Comparison of ENCODE assay signal across 8 cellular contexts in genomic region chr2:11750422-11750821, GRCh38. TPM values are rescaled to one million over a fixed set of nuclear protein-coding genes. Genes with fewer than 3 reads are reported as not detected.
A peak's percentile ranks its signal among the peaks of the same experiment; 100 is the strongest.
DNase-seq lines count a peak whose midpoint lies in the region; ATAC-seq and TF ChIP-seq lines count a peak whose summit lies in the region.

No MANE protein-coding gene starts in this region.

- no peak overlapping the region for H3K4me3 Mint-ChIP-seq in mesothelial cell of epicardium

- peak overlapping the region; percentile 62 for H3K27ac Mint-ChIP-seq in mesothelial cell of epicardium

- ATAC-seq in HG03066 (IDR thresholded peaks at IDR 0.05; ENCODE audit: low read depth, unreplicated experiment): peak; percentile 33

- H3K9me3 Mint-ChIP-seq in mesothelial cell of epicardium: no peaks in the 10 kb centered on the region

- peak; percentile 56 for DNase-seq in stimulated activated CD4-positive, alpha-beta T cell treated with anti-CD3 and anti-CD28 coated beads, Interleukin-15, amount 100 ng/mL, for 24 hours
- DNase-seq in stimulated activated CD4-positive, alpha-beta T cell treated with anti-CD3 and anti-CD28 coated beads, Interleukin-4, amount 100 ng/mL, for 1 hour: no peak
- peak; percentile 48 for DNase-seq in activated CD4-positive, alpha-beta T cell treated with anti-CD3 and anti-CD28 coated beads for 48 hours
- no peak for DNase-seq in mesothelial cell of epicardium (ENCODE audit: low spot score in 2 of 2, unreplicated experiment in 2 of 2)
- DNase-seq in NCI-H226: no peak
- DNase-seq in iPS-NIHi11 (ENCODE audit: low spot score): no peak
- no peak for DNase-seq in NCI-H748 (lab: John Stamatoyannopoulos, UW; ENCODE audit: unreplicated experiment)

- TF ChIP-seq CTCF in mesothelial cell of epicardium (IDR thresholded peaks at IDR 0.05; ENCODE audit: unreplicated experiment): no peak

- peaks cover 52% of the 10 kb centered on the region for H3K4me1 Mint-ChIP-seq in mesothelial cell of epicardium

- no peaks in the 10 kb centered on the region for H3K27me3 Mint-ChIP-seq in mesothelial cell of epicardium (ENCODE audit: low read depth)

- H3K36me3 Mint-ChIP-seq in mesothelial cell of epicardium: no peaks in the 10 kb centered on the region

RNA-seq across cellular contexts. Expression of gene LPIN1, which starts 4.0 kb away (rescaled TPM):
- 34.9 to 36.6 TPM (median 36.1 TPM) in 3 replicates for total RNA-seq in mesothelial cell of epicardium

Comparison
In these comparisons a context has a peak if more than half of its experiments do, and no peak if none do; other contexts are left out.
1. DNase-seq: peak in stimulated activated CD4-positive, alpha-beta T cell treated with anti-CD3 and anti-CD28 coated beads, Interleukin-15, amount 100 ng/mL, for 24 hours (single experiment) and activated CD4-positive, alpha-beta T cell treated with anti-CD3 and anti-CD28 coated beads for 48 hours (single experiment); none in stimulated activated CD4-positive, alpha-beta T cell treated with anti-CD3 and anti-CD28 coated beads, Interleukin-4, amount 100 ng/mL, for 1 hour (single experiment), mesothelial cell of epicardium (0 of 2), NCI-H226 (single experiment), iPS-NIHi11 (single experiment) and NCI-H748 (single experiment).